ENCODE assay signal across 18 cellular contexts in the genomic region with DNA sequence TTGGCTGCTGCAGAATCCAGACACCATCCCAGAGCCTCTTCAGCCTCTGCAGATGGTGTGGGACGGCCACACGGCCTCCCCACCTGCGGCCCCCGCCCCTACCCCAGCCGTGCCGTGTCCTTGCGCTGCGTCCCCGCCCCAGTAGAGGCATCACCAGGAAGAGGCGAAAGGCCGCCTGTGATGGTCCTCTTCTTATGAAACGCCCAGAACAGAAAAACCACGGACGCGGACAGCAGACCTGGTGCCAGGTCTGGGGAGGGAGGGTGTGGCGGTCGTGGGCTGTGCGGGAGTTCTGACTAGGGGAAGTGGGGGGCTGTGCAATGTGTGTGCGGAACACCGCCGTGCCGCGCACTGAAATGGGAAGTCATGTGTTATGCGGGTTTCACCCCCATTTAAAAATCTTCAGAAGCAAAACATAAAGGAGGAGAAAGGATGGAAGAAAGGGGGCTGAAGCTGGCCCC. TPM values are rescaled to one million over a fixed set of nuclear protein-coding genes. Genes with fewer than 3 reads are reported as not detected.
DNase-seq lines count a peak whose midpoint lies in the region; ATAC-seq, FAIRE-seq and TF ChIP-seq lines count a peak whose summit lies in the region.
"Had no signal": no experiment of that assay in that cellular context is flagged by ENCODE, and none has a peak within 500 bp of the region (broad histone marks: within the 10 kb centered on the region; RNA-seq: fewer than 3 reads in every experiment).

No MANE protein-coding gene starts in this region.

- H3K9me3 ChIP-seq in DND-41 (ENCODE audit: insufficient read depth, low read length, severe bottlenecking), result no peaks in the 10 kb centered on the region
- no peaks in the 10 kb centered on the region; the same call in 2 of the 3 replicates for H3K9me3 ChIP-seq in GM12878 (replicated peaks; ENCODE audit: control insufficient read depth, insufficient read depth, low read length)

- TF ChIP-seq CTCF in DND-41 (IDR thresholded peaks at IDR 0.05; ENCODE audit: borderline replicate concordance, extremely low read depth, low read length, poor library complexity, severe bottlenecking) (no peak), GM12878 (IDR thresholded peaks at IDR 0.05 in 2 of 3, conservative IDR thresholded peaks at IDR 0.05 in 1 of 3; ENCODE audit: control insufficient read depth in 2 of 3, extremely low read depth in 1 of 3, insufficient read depth in 1 of 3, low read depth in 3 of 3, low read length in 3 of 3) (no peak)

- SMC1A ChIA-PET in GM12878 (lab: Charles Lee; ENCODE audit: uncharacterized antibody, unreplicated experiment), result no interaction called here

- WGBS in GM12878 (ENCODE audit: insufficient coverage, insufficient replicate concordance, low lambda C conversion rate, missing lambda C conversion rate), result 95% methylated on average over 17 of the region's 24 CpGs

- H3K4me2 ChIP-seq in DND-41 (ENCODE audit: insufficient read depth, low read length) (no peak overlapping the region), GM12878 (ENCODE audit: control insufficient read depth, insufficient read depth) (no peak overlapping the region)
- H3K4me2 ChIP-seq: hepatocyte had no signal

- no peak for TF ChIP-seq RAD21 in GM12878 (IDR thresholded peaks at IDR 0.05; ENCODE audit: insufficient read depth, low read depth, low read length)

- in situ Hi-C loops in GM12878 (cut with MboI), result no loop called here

- no peak for TF ChIP-seq EP300 in GM12878 (IDR thresholded peaks at IDR 0.05; ENCODE audit: borderline replicate concordance in 1 of 2, control insufficient read depth in 1 of 2, low read depth in 2 of 2, low read length in 2 of 2)

- H3K27ac ChIP-seq in DND-41 (ENCODE audit: low read length) (no peak overlapping the region), GM12878 (ENCODE audit: control insufficient read depth, insufficient read depth) (no peak overlapping the region)
- H3K27ac ChIP-seq: hepatocyte had no signal

- no peaks in the 10 kb centered on the region for H3K79me2 ChIP-seq in DND-41 (ENCODE audit: insufficient read depth, low read length)
- no peaks in the 10 kb centered on the region for H3K79me2 ChIP-seq in GM12878 (ENCODE audit: control insufficient read depth, insufficient read depth, low read length)
- H3K79me2 ChIP-seq: hepatocyte had no signal

- FAIRE-seq in GM12878 (lab: Jason Lieb, UNC), result no peak

- POLR2A ChIA-PET in GM12878 (lab: Charles Lee), result no interaction called here
- POLR2A ChIA-PET in naive thymus-derived CD8-positive, alpha-beta T cell (lab: Charles Lee), result interaction anchor here (1.6 kb wide), 1 partner anchor 25 kb away, joined by 5 read pairs; the partner anchor contains the start of gene ACSF3

- H3K36me3 ChIP-seq in DND-41 (ENCODE audit: insufficient read depth, low read length), result peaks cover 85% of the 10 kb centered on the region
- H3K36me3 ChIP-seq in GM12878 (ENCODE audit: control insufficient read depth in 2 of 2, insufficient read depth in 2 of 2, low read length in 1 of 2), result peaks cover 10 to 18% of the 10 kb centered on the region in 2 experiments; a peak in 3 of 4 replicates

- no peaks in the 10 kb centered on the region for H3K9me3 Mint-ChIP-seq in naive thymus-derived CD8-positive, alpha-beta T cell
- H3K9me3 Mint-ChIP-seq: activated T-cell treated with anti-CD3 and anti-CD28 coated beads, Interleukin-2, amount 50 U/mL, for 4 hours; T-helper 1 cell treated with Interleukin-12 subunit alpha and Interleukin-12 subunit beta and Interleukin-4 antibody, amounts not matched to agents 30 μg/mL and 1 μg/mL, for 36 hours had no signal

- H2AFZ ChIP-seq in DND-41 (ENCODE audit: low read depth, low read length) (no peak overlapping the region), GM12878 (ENCODE audit: control insufficient read depth, low read depth, low read length) (no peak overlapping the region)
- H2AFZ ChIP-seq: hepatocyte had no signal

- DNase-seq in SIG-M5 treated with dmso at 0.1 percent for 504 hours (lab: John Stamatoyannopoulos, UW; ENCODE audit: unreplicated experiment), result peak; percentile 11
- no peak for DNase-seq in SIG-M5 (lab: John Stamatoyannopoulos, UW)
- DNase-seq in DND-41, result peak; percentile 27
- DNase-seq in GM12878 (ENCODE audit: low read depth, low spot score), result no peak
- peak in 3 of 10 donors; percentile 27 to 54 (median 29) for DNase-seq in naive thymus-derived CD8-positive, alpha-beta T cell
- no peak for DNase-seq in NCI-H526 (lab: John Stamatoyannopoulos, UW)
- no peak for DNase-seq in HPDE6-E6E7 (ENCODE audit: extremely low spot score)
- no peak for DNase-seq in stimulated activated naive CD4-positive, alpha-beta T cell treated with Interleukin-2 at 50 U/mL for 16 hours (lab: John Stamatoyannopoulos, UW)
- DNase-seq: 8988T; activated CD4-positive, alpha-beta T cell treated with anti-CD3 and anti-CD28 coated beads for 48 hours; activated T-cell treated with anti-CD3 and anti-CD28 coated beads, Interleukin-2, amount 50 U/mL, for 4 hours; caudate nucleus; kidney glomerular epithelial cell; NCI-H226; NK-92 treated with Interleukin-12 subunit alpha and Interleukin-12 subunit beta, amount 100 ng/mL, for 24 hours; trophoblast cell had no signal

- CTCF ChIA-PET in GM12878 (lab: Yijun Ruan, JAX), result no interaction called here

- peaks cover 0 to 24% (median 17%) of the 10 kb centered on the region in 3 donors for H3K36me3 Mint-ChIP-seq in naive thymus-derived CD8-positive, alpha-beta T cell

- H3K27me3 ChIP-seq in DND-41 (ENCODE audit: insufficient read depth, low read length, poor library complexity) (no peaks in the 10 kb centered on the region), GM12878 (replicated peaks in 1 of 2; ENCODE audit: control insufficient read depth in 2 of 2, insufficient read depth in 2 of 2, low read length in 1 of 2) (no peaks in the 10 kb centered on the region)
- H3K27me3 ChIP-seq: hepatocyte had no signal

- H3K4me1 Mint-ChIP-seq in naive thymus-derived CD8-positive, alpha-beta T cell, result peaks cover 24 to 81% (median 60%) of the 10 kb centered on the region in 4 donors

- H3K27ac Mint-ChIP-seq in naive thymus-derived CD8-positive, alpha-beta T cell, result peak overlapping the region; percentile 63 to 99 (median 90)
- H3K27ac Mint-ChIP-seq: T-helper 1 cell treated with Interleukin-12 subunit alpha and Interleukin-12 subunit beta and Interleukin-4 antibody, amounts not matched to agents 30 μg/mL and 1 μg/mL, for 36 hours had no signal

- no peak overlapping the region for H3K4me3 ChIP-seq in DND-41 (ENCODE audit: low read depth in 1 of 2, low read length in 2 of 2)
- no peak overlapping the region for H3K4me3 ChIP-seq in GM12878
- H3K4me3 ChIP-seq: hepatocyte had no signal

- RAD21 ChIA-PET in GM12878 (lab: Charles Lee; ENCODE audit: unreplicated experiment), result no interaction called here

- H3K9ac ChIP-seq in DND-41 (ENCODE audit: low read depth, low read length), result no peak overlapping the region
- no peak overlapping the region for H3K9ac ChIP-seq in GM12878 (ENCODE audit: control insufficient read depth, insufficient read depth, low read length)

- H3K4me3 Mint-ChIP-seq in naive thymus-derived CD8-positive, alpha-beta T cell, result peak overlapping the region in 6 of 10 donors; percentile 25 to 76 (median 52)
- H3K4me3 Mint-ChIP-seq: activated T-cell treated with anti-CD3 and anti-CD28 coated beads, Interleukin-2, amount 50 U/mL, for 4 hours; T-helper 1 cell treated with Interleukin-12 subunit alpha and Interleukin-12 subunit beta and Interleukin-4 antibody, amounts not matched to agents 30 μg/mL and 1 μg/mL, for 36 hours had no signal

- intact Hi-C loops in GM12878 (cut with micrococcal nuclease; ENCODE audit: unreplicated experiment), result no loop called here

- TF ChIP-seq POLR2A in GM12878 (IDR thresholded peaks at IDR 0.05; ENCODE audit: low read depth, low read length), result no peak

- no TSS peak for BruUV-seq in GM12878 (replicated peaks; lab: Mats Ljungman, UMichigan)

- H3K4me1 ChIP-seq in DND-41 (ENCODE audit: insufficient read depth, low read length) (peaks cover 22% of the 10 kb centered on the region), GM12878 (ENCODE audit: control insufficient read depth, insufficient read depth, low read length) (peaks cover 16% of the 10 kb centered on the region)

- H3K27me3 Mint-ChIP-seq in naive thymus-derived CD8-positive, alpha-beta T cell, result no peaks in the 10 kb centered on the region

- H4K20me1 ChIP-seq in DND-41 (ENCODE audit: insufficient read depth, low read length) (0 out of 2 replicates have a peak, but pooled peaks cover 2% of the 10 kb centered on the region), GM12878 (ENCODE audit: control insufficient read depth, insufficient read depth) (no peaks in the 10 kb centered on the region)

- ATAC-seq in DND-41 (ENCODE audit: insufficient read depth, low read depth), result no peak
- no peak for ATAC-seq in GM12878
- ATAC-seq in naive thymus-derived CD8-positive, alpha-beta T cell, result no peak
- ATAC-seq: activated T-cell treated with anti-CD3 and anti-CD28 coated beads, Interleukin-2, amount 50 U/mL, for 4 hours had no signal

RNA-seq across cellular contexts. Expression of gene ACSF3, which starts 25.5 kb away (rescaled TPM):
- total RNA-seq in GM12878 (2013; cell fraction: nucleolus; rRNA removed), result 60.4 and 72.7 TPM in 2 replicates
- total RNA-seq in GM12878 (2014; rRNA removed) (30.9 and 32.8 TPM in 2 replicates), GM12878 (2014; rRNA removed; fragmentation: Illumina TruSeq; extraction: Trizol) (18.5 and 20.7 TPM in 2 replicates), GM12878 (2021) (36.1 and 43.8 TPM in 2 replicates)
- 7.5 TPM for polyA plus RNA-seq in GM12878 (2011; ENCODE audit: low read depth)
- polyA plus RNA-seq in GM12878 (2011; rRNA removed) (15.1 and 17.8 TPM in 2 replicates), GM12878 (2014; fragmentation: Illumina TruSeq; extraction: Trizol) (15.6 and 16.9 TPM in 2 replicates), GM12878 (2014; fragmentation: Nextera tagmentation; extraction: Ambion mirVana) (1 to 10 TPM; 1.0 to 3.5 TPM), GM12878 (2014; rRNA removed) (36.8 and 39.3 TPM in 2 replicates), GM12878 (2016; fragmentation: Nextera tagmentation; extraction: Ambion mirVana) (10 to 100 TPM; 35.0 to 44.4 TPM)
- 18.1 and 23.3 TPM in 2 replicates for polyA plus RNA-seq in GM12878 (2011; cell fraction: cytosol; rRNA removed)
- polyA plus RNA-seq in GM12878 (2011; cell fraction: nucleus; rRNA removed), result 28.8 and 39.9 TPM in 2 replicates
- 23.9 and 24.2 TPM in 2 replicates for polyA plus RNA-seq in GM12878 (2012)
- 16.5 and 25.4 TPM in 2 replicates for polyA minus RNA-seq in GM12878 (2011; rRNA and poly(A)+ RNA removed)
- polyA minus RNA-seq in GM12878 (2011; cell fraction: cytosol; rRNA and poly(A)+ RNA removed), result 18.8 and 21.5 TPM in 2 replicates
- polyA minus RNA-seq in GM12878 (2011; cell fraction: nucleus; rRNA and poly(A)+ RNA removed), result 13.2 and 18.4 TPM in 2 replicates
- 10 to 100 TPM; 61.5 to 64.4 TPM for total RNA-seq in naive thymus-derived CD8-positive, alpha-beta T cell
- polyA plus RNA-seq in naive thymus-derived CD8-positive, alpha-beta T cell, result 10 to 100 TPM; 21.3 to 44.7 (median 22.9) TPM

RNA-seq across cellular contexts. Expression of gene CDH15, which starts 52.4 kb away (rescaled TPM):
- not detected in 2 replicates for total RNA-seq in GM12878 (2013; cell fraction: nucleolus; rRNA removed)
- total RNA-seq in GM12878 (2014; rRNA removed) (0.06 TPM in 1 of 2 replicates, not detected in the other), GM12878 (2014; rRNA removed; fragmentation: Illumina TruSeq; extraction: Trizol) (not detected in 2 replicates), GM12878 (2021) (not detected in 2 replicates)
- not detected for polyA plus RNA-seq in GM12878 (2011; ENCODE audit: low read depth)
- polyA plus RNA-seq in GM12878 (2011; rRNA removed) (not detected in 2 replicates), GM12878 (2014; fragmentation: Illumina TruSeq; extraction: Trizol) (not detected in 2 replicates), GM12878 (2014; fragmentation: Nextera tagmentation; extraction: Ambion mirVana) (under 1 TPM in 1 of 2 experiments, not detected in 1; 0.02 TPM), GM12878 (2014; rRNA removed) (0.05 TPM in 1 of 2 replicates, not detected in the other), GM12878 (2016; fragmentation: Nextera tagmentation; extraction: Ambion mirVana) (not detected)
- polyA plus RNA-seq in GM12878 (2011; cell fraction: cytosol; rRNA removed), result not detected in 2 replicates
- not detected in 2 replicates for polyA plus RNA-seq in GM12878 (2011; cell fraction: nucleus; rRNA removed)
- polyA plus RNA-seq in GM12878 (2012), result 0.20 TPM in 1 of 2 replicates, not detected in the other
- not detected in 2 replicates for polyA minus RNA-seq in GM12878 (2011; rRNA and poly(A)+ RNA removed)
- not detected in 2 replicates for polyA minus RNA-seq in GM12878 (2011; cell fraction: cytosol; rRNA and poly(A)+ RNA removed)
- polyA minus RNA-seq in GM12878 (2011; cell fraction: nucleus; rRNA and poly(A)+ RNA removed), result not detected in 2 replicates
- not detected for total RNA-seq in naive thymus-derived CD8-positive, alpha-beta T cell
- not detected for polyA plus RNA-seq in naive thymus-derived CD8-positive, alpha-beta T cell
- total RNA-seq: activated T-cell treated with anti-CD3 and anti-CD28 coated beads, Interleukin-2, amount 50 U/mL, for 4 hours had no signal

Comparison
In these comparisons a context has a peak if more than half of its experiments do, and no peak if none do; other contexts are left out.
1. DNase-seq: peak in SIG-M5 treated with dmso at 0.1 percent for 504 hours (single experiment) and DND-41 (single experiment); none in SIG-M5 (single experiment), GM12878 (single experiment), NCI-H526 (0 of 2), HPDE6-E6E7 (single experiment) and stimulated activated naive CD4-positive, alpha-beta T cell treated with Interleukin-2 at 50 U/mL for 16 hours (single experiment).